ENCODE assay signal across 20 cellular contexts in the genomic region with DNA sequence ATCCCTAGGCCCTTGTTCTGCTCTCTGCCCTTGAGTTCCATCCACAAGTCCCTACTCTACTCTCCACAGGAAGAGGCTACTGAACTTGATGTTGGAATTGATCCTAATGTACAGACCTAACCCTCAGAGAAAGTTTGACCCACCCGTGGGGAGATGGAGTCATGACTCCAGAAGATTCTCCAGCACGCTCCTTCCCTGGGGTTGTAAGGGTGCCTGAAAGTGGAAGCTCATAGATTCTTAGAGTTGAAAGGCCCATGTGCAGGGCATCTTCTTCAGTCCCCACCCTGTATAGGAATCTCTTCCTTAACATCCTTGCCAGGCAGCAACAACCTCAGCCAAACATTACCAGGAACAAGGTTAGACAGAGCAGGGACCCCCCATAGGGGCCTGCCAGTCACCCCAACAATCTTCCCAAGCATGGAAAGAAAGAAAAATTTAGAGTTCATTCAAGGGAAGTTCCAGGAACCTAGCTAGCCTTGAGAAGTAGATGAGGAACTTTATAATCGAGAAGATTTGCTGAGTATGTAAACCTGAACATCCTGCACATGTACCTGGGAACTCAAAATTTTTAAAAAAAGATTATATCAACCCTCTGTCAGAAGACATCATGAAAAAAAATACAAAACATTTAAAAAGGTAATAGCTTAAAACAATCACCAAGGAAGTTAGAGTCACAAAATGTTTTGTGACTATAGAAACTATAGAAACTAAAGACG. TPM values are rescaled to one million over a fixed set of nuclear protein-coding genes. Genes with fewer than 3 reads are reported as not detected.
A peak's percentile ranks its signal among the peaks of the same experiment; 100 is the strongest.
DNase-seq lines count a peak whose midpoint lies in the region; ATAC-seq and TF ChIP-seq lines count a peak whose summit lies in the region.
"Had no signal": no experiment of that assay in that cellular context is flagged by ENCODE, and none has a peak within 500 bp of the region (broad histone marks: within the 10 kb centered on the region; RNA-seq: fewer than 3 reads in every experiment).

No MANE protein-coding gene starts in this region.

- TF ChIP-seq POLR2A in breast epithelium (IDR thresholded peaks at IDR 0.05), result no peak

- in situ Hi-C loops in mammary epithelial cell (cut with MboI; ENCODE audit: low sequenced_read_pairs in 2 of 2), result no loop called here

- H3K23ac ChIP-seq in trophoblast cell (ENCODE audit: low read length), result no peak overlapping the region

- no peaks in the 10 kb centered on the region for H3K79me2 ChIP-seq in mammary epithelial cell (ENCODE audit: insufficient read depth, low read length)
- peaks cover 6% of the 10 kb centered on the region for H3K79me2 ChIP-seq in trophoblast cell (ENCODE audit: control insufficient read depth, insufficient read depth, low read length, poor library complexity)

- H3K4me1 Mint-ChIP-seq in MCF 10A (ENCODE audit: insufficient read depth, unreplicated experiment), result peaks cover 41% of the 10 kb centered on the region
- H3K4me1 Mint-ChIP-seq in activated CD4-positive, alpha-beta T cell treated with anti-CD3 and anti-CD28 coated beads for 36 hours, result peaks cover 22% of the 10 kb centered on the region

- H3K4me3 ChIP-seq in breast epithelium (no peak overlapping the region), mammary epithelial cell (replicated peaks in 1 of 3; ENCODE audit: insufficient read depth in 1 of 3, low read depth in 2 of 3, low read length in 3 of 3) (no peak overlapping the region), trophoblast cell (ENCODE audit: low read depth, low read length) (no peak overlapping the region)
- H3K4me3 ChIP-seq: GM23338 had no signal

- H3K27ac Mint-ChIP-seq in MCF 10A (ENCODE audit: low read depth, unreplicated experiment), result peak overlapping the region; percentile 68
- no peak overlapping the region for H3K27ac Mint-ChIP-seq in activated CD4-positive, alpha-beta T cell treated with anti-CD3 and anti-CD28 coated beads for 36 hours
- H3K27ac Mint-ChIP-seq: CD4-positive, alpha-beta memory T cell; GM23338; H9 had no signal

- peaks cover 4% of the 10 kb centered on the region for H3K36me3 Mint-ChIP-seq in MCF 10A (ENCODE audit: insufficient read depth, unreplicated experiment)
- H3K36me3 Mint-ChIP-seq in activated CD4-positive, alpha-beta T cell treated with anti-CD3 and anti-CD28 coated beads for 36 hours (ENCODE audit: low read depth), result no peaks in the 10 kb centered on the region
- H3K36me3 Mint-ChIP-seq: CD4-positive, alpha-beta memory T cell had no signal

- 100% methylated on average over 4 of the region's 4 CpGs for WGBS in mammary epithelial cell (ENCODE audit: low coverage, missing lambda C conversion rate)
- WGBS in trophoblast cell (ENCODE audit: extremely low coverage, insufficient coverage, insufficient read length), result no CpG with 5 or more reads among the region's 4 CpGs

- no TSS peak for BruUV-seq in MCF 10A (replicated peaks; lab: Mats Ljungman, UMichigan)
- BruUV-seq in mammary epithelial cell (replicated peaks; lab: Mats Ljungman, UMichigan), result no TSS peak

- DNase-seq in MCF 10A (ENCODE audit: unreplicated experiment) (no peak), breast epithelium (ENCODE audit: low spot score in 2 of 2) (no peak), mammary epithelial cell (no peak), foreskin keratinocyte (no peak), trophoblast cell (no peak), NK-92 (lab: John Stamatoyannopoulos, UW; ENCODE audit: unreplicated experiment) (no peak)
- no peak for DNase-seq in activated CD4-positive, alpha-beta T cell treated with anti-CD3 and anti-CD28 coated beads for 36 hours
- DNase-seq: 8988T; C1 segment of cervical spinal cord; Calu3; CD4-positive, alpha-beta memory T cell; COR-L47; DMS53; DMS79 treated with DMSO at 0.1 percent for 48 hours; H9 had no signal

- no peak overlapping the region for H4K12ac ChIP-seq in trophoblast cell (ENCODE audit: low read depth, low read length)

- TF ChIP-seq CTCF in MCF 10A (IDR thresholded peaks at IDR 0.05; ENCODE audit: unreplicated experiment) (no peak), breast epithelium (IDR thresholded peaks at IDR 0.05) (no peak), mammary epithelial cell (conservative IDR thresholded peaks at IDR 0.05 in 1 of 2, IDR thresholded peaks at IDR 0.05 in 1 of 2; ENCODE audit: extremely low read depth in 1 of 2, insufficient read depth in 1 of 2, low read depth in 1 of 2, low read length in 2 of 2) (no peak), foreskin keratinocyte (conservative IDR thresholded peaks at IDR 0.05) (no peak)

- H3K36me3 ChIP-seq in breast epithelium (no peaks in the 10 kb centered on the region), mammary epithelial cell (ENCODE audit: insufficient read depth, low read length) (no peaks in the 10 kb centered on the region), trophoblast cell (ENCODE audit: control insufficient read depth in 1 of 2, insufficient read depth in 2 of 2, low read length in 2 of 2) (no peaks in the 10 kb centered on the region)

- no peaks in the 10 kb centered on the region for H3K9me3 Mint-ChIP-seq in MCF 10A (ENCODE audit: unreplicated experiment)
- H3K9me3 Mint-ChIP-seq in activated CD4-positive, alpha-beta T cell treated with anti-CD3 and anti-CD28 coated beads for 36 hours (ENCODE audit: low read depth), result no peaks in the 10 kb centered on the region
- H3K9me3 Mint-ChIP-seq: CD4-positive, alpha-beta memory T cell; GM23338; H9 had no signal

- POLR2A ChIA-PET in MCF 10A (lab: Yijun Ruan, JAX), result interaction anchor here (0.7 kb wide), 1 partner anchor 39 kb away, joined by 4 read pairs; no protein-coding TSS in a partner anchor
- POLR2A ChIA-PET in activated CD4-positive, alpha-beta T cell treated with anti-CD3 and anti-CD28 coated beads for 36 hours (lab: Charles Lee), result no interaction called here

- no peak overlapping the region for H4K8ac ChIP-seq in trophoblast cell (ENCODE audit: low read depth, low read length)

- ATAC-seq in foreskin keratinocyte (no peak), GM21717 (IDR thresholded peaks at IDR 0.05; ENCODE audit: unreplicated experiment) (no peak)
- ATAC-seq in activated CD4-positive, alpha-beta T cell treated with anti-CD3 and anti-CD28 coated beads for 36 hours, result no peak
- ATAC-seq: GM23338, HCT116 had no signal

- no peak overlapping the region for H2BK5ac ChIP-seq in trophoblast cell (ENCODE audit: low read depth, low read length, poor library complexity)

- H3K4me2 ChIP-seq in mammary epithelial cell (ENCODE audit: insufficient read depth, low read depth, low read length), result no peak overlapping the region
- H3K4me2 ChIP-seq in trophoblast cell (ENCODE audit: low read length), result no peak overlapping the region
- H3K4me2 ChIP-seq: GM23338 had no signal

- H3K9me3 ChIP-seq in breast epithelium (no peaks in the 10 kb centered on the region), mammary epithelial cell (replicated peaks; ENCODE audit: insufficient read depth, low read length) (no peaks in the 10 kb centered on the region), trophoblast cell (ENCODE audit: insufficient read depth, low read depth, low read length) (no peaks in the 10 kb centered on the region)

- no peak overlapping the region for H3K27ac ChIP-seq in breast epithelium
- H3K27ac ChIP-seq in mammary epithelial cell (ENCODE audit: insufficient read depth, low read depth, low read length), result peak overlapping the region; percentile 32
- peak overlapping the region; percentile 98 for H3K27ac ChIP-seq in foreskin keratinocyte
- H3K27ac ChIP-seq in trophoblast cell (ENCODE audit: low read depth, low read length), result no peak overlapping the region

- H2BK12ac ChIP-seq in trophoblast cell (ENCODE audit: low read length), result peak overlapping the region; percentile 83

- H3K14ac ChIP-seq in trophoblast cell (ENCODE audit: low read length), result no peak overlapping the region

- no peak overlapping the region for H3K18ac ChIP-seq in trophoblast cell (ENCODE audit: low read length)

- no peak overlapping the region for H3K4ac ChIP-seq in trophoblast cell (ENCODE audit: low read depth, low read length)

- dilution Hi-C loops in mammary epithelial cell (cut with HindIII; ENCODE audit: low sequenced_read_pairs), result loop anchor here (5.0 to 25.0 kb wide), 4 partner anchors 49 to 454 kb away; partner anchors contain the start of genes ENKUR and THNSL1

- H3K4me1 ChIP-seq in breast epithelium, result no peaks in the 10 kb centered on the region
- peaks cover 33% of the 10 kb centered on the region for H3K4me1 ChIP-seq in mammary epithelial cell (ENCODE audit: insufficient read depth, low read length)
- H3K4me1 ChIP-seq in foreskin keratinocyte, result peaks cover 28% of the 10 kb centered on the region
- H3K4me1 ChIP-seq in trophoblast cell (ENCODE audit: control insufficient read depth in 1 of 2, insufficient read depth in 2 of 2, low read length in 2 of 2), result peaks cover 15 to 22% of the 10 kb centered on the region in 2 experiments

- peak overlapping the region; percentile 48 for H2AFZ ChIP-seq in mammary epithelial cell (ENCODE audit: low read depth, low read length)
- H2AFZ ChIP-seq in trophoblast cell (ENCODE audit: insufficient read depth, low read length, poor library complexity), result no peak overlapping the region
- H2AFZ ChIP-seq: GM23338 had no signal

- H3K27me3 ChIP-seq in breast epithelium (no peaks in the 10 kb centered on the region), mammary epithelial cell (ENCODE audit: insufficient read depth, low read length) (no peaks in the 10 kb centered on the region), foreskin keratinocyte (no peaks in the 10 kb centered on the region), trophoblast cell (ENCODE audit: insufficient read depth, low read length) (no peaks in the 10 kb centered on the region)

- H2AK5ac ChIP-seq in trophoblast cell (ENCODE audit: low read length), result no peak overlapping the region

- intact Hi-C loops in MCF 10A (cut with micrococcal nuclease), result no loop called here
- intact Hi-C loops in breast epithelium (cut with DNase I; ENCODE audit: low total_unique reads), result no loop called here
- intact Hi-C loops in mammary epithelial cell (cut with micrococcal nuclease), result loop anchor here (10.0 kb wide), 1 partner anchor 251 kb away; no protein-coding TSS in a partner anchor
- intact Hi-C loops in activated CD4-positive, alpha-beta T cell treated with anti-CD3 and anti-CD28 coated beads for 36 hours (cut with DNase I, micrococcal nuclease), result no loop called here

- CTCF ChIA-PET in MCF 10A (lab: Yijun Ruan, JAX), result interaction anchor here (0.7 to 11.9 kb wide), 3 partner anchors 9 to 15 kb away, joined by 3 to 111 read pairs (median 3); no protein-coding TSS in a partner anchor
- CTCF ChIA-PET in mammary epithelial cell (lab: Charles Lee; ENCODE audit: low non-redundant PET), result no interaction called here
- CTCF ChIA-PET in activated CD4-positive, alpha-beta T cell treated with anti-CD3 and anti-CD28 coated beads for 36 hours (lab: Charles Lee), result interaction anchor here (1.3 to 1.7 kb wide), 3 partner anchors 11 to 449 kb away, joined by 3 to 5 read pairs (median 4); no protein-coding TSS in a partner anchor

- H2BK120ac ChIP-seq in trophoblast cell (ENCODE audit: insufficient read depth, low read length, poor library complexity), result no peak overlapping the region

- H4K91ac ChIP-seq in trophoblast cell (ENCODE audit: low read depth, low read length), result no peak overlapping the region

- H3K4me3 Mint-ChIP-seq in MCF 10A (ENCODE audit: unreplicated experiment), result no peak overlapping the region
- no peak overlapping the region for H3K4me3 Mint-ChIP-seq in activated CD4-positive, alpha-beta T cell treated with anti-CD3 and anti-CD28 coated beads for 36 hours
- H3K4me3 Mint-ChIP-seq: CD4-positive, alpha-beta memory T cell; GM23338; H9 had no signal

- peaks cover 22% of the 10 kb centered on the region for H3K79me1 ChIP-seq in trophoblast cell (ENCODE audit: low read length)

- no peak overlapping the region for H3K9ac ChIP-seq in mammary epithelial cell (ENCODE audit: insufficient read depth, low read length)
- no peak overlapping the region for H3K9ac ChIP-seq in trophoblast cell (ENCODE audit: low read length)

- H3K27me3 Mint-ChIP-seq in MCF 10A (ENCODE audit: insufficient read depth, unreplicated experiment), result no peaks in the 10 kb centered on the region
- H3K27me3 Mint-ChIP-seq in activated CD4-positive, alpha-beta T cell treated with anti-CD3 and anti-CD28 coated beads for 36 hours, result peaks cover 2% of the 10 kb centered on the region
- H3K27me3 Mint-ChIP-seq: CD4-positive, alpha-beta memory T cell had no signal

- H4K20me1 ChIP-seq in mammary epithelial cell (ENCODE audit: insufficient read depth, low read length), result no peaks in the 10 kb centered on the region

RNA-seq across cellular contexts. Expression of gene THNSL1, which starts 49.5 kb away (rescaled TPM):
- 7.6 and 7.9 TPM in 2 replicates for total RNA-seq in MCF 10A (2022)
- total RNA-seq in breast epithelium, result 1 to 10 TPM; 1.6 to 4.2 (median 1.6) TPM
- total RNA-seq in mammary epithelial cell, result 1 to 10 TPM; 2.3 to 3.4 TPM
- 1.3 TPM for polyA plus RNA-seq in mammary epithelial cell
- 2.2 TPM for polyA minus RNA-seq in mammary epithelial cell
- total RNA-seq in foreskin keratinocyte, result 3.1 and 3.5 TPM in 2 replicates
- 1.3 and 1.9 TPM in 2 replicates for polyA plus RNA-seq in foreskin keratinocyte
- 1.0 and 1.2 TPM in 2 replicates for polyA plus RNA-seq in trophoblast cell (2013)
- 1 to 10 TPM; 8.0 to 9.5 TPM for total RNA-seq in activated CD4-positive, alpha-beta T cell treated with anti-CD3 and anti-CD28 coated beads for 36 hours

RNA-seq across cellular contexts. Expression of gene ENKUR, which starts 50.0 kb away (rescaled TPM):
- total RNA-seq in MCF 10A (2022), result 0.33 and 0.47 TPM in 2 replicates
- not detected for total RNA-seq in breast epithelium
- total RNA-seq in mammary epithelial cell, result under 1 TPM; under 0.01 to 0.24 TPM
- polyA plus RNA-seq in mammary epithelial cell, result not detected
- polyA minus RNA-seq in mammary epithelial cell, result not detected
- 0.04 and 0.07 TPM in 2 replicates for total RNA-seq in foreskin keratinocyte
- polyA plus RNA-seq in foreskin keratinocyte, result not detected in 2 replicates
- polyA plus RNA-seq in trophoblast cell (2013), result 0.60 and 0.63 TPM in 2 replicates
- total RNA-seq in activated CD4-positive, alpha-beta T cell treated with anti-CD3 and anti-CD28 coated beads for 36 hours, result under 1 TPM in 1 of 2 experiments, not detected in 1; 0.11 TPM
- total RNA-seq: CD4-positive, alpha-beta memory T cell; Daoy; GM23338; H4; H9 had no signal
- polyA plus RNA-seq: CD4-positive, alpha-beta memory T cell had no signal

Comparison
In these comparisons a context has a peak if more than half of its experiments do, and no peak if none do; other contexts are left out.
1. H3K27ac ChIP-seq: peak in mammary epithelial cell (single experiment) and foreskin keratinocyte (single experiment); none in breast epithelium (0 of 2) and trophoblast cell (single experiment).